ENCODE assay signal across 2 cellular contexts in genomic region chr16:18263035-18263434, GRCh38.
DNase-seq lines count a peak whose midpoint lies in the region; ATAC-seq and TF ChIP-seq lines count a peak whose summit lies in the region.
"Not testable (repeated sequence)": the region's sequence is repeated elsewhere in the genome, so short reads cannot be mapped to it uniquely, and the experiment has no call there.

No MANE protein-coding gene starts in this region.

- not testable (repeated sequence) for H3K27me3 ChIP-seq in foreskin keratinocyte

- TF ChIP-seq CTCF in foreskin keratinocyte (conservative IDR thresholded peaks at IDR 0.05): not testable (repeated sequence)

- H3K4me1 ChIP-seq in foreskin keratinocyte: not testable (repeated sequence)

- DNase-seq in foreskin keratinocyte: not testable (repeated sequence)

- ATAC-seq in esophagus mucosa (peak; percentile 74), foreskin keratinocyte (peak; percentile 62)

- not testable (repeated sequence) for H3K27ac ChIP-seq in foreskin keratinocyte
